Comparison of ENCODE assay signal across 19 cellular contexts in genomic region chr1:231274119-231274825, GRCh38. TPM values are rescaled to one million over a fixed set of nuclear protein-coding genes. Genes with fewer than 3 reads are reported as not detected.
A peak's percentile ranks its signal among the peaks of the same experiment; 100 is the strongest.
DNase-seq lines count a peak whose midpoint lies in the region; ATAC-seq and TF ChIP-seq lines count a peak whose summit lies in the region.
"Had no signal": no experiment of that assay in that cellular context is flagged by ENCODE, and none has a peak within 500 bp of the region (broad histone marks: within the 10 kb centered on the region; RNA-seq: fewer than 3 reads in every experiment).

No MANE protein-coding gene starts in this region.

- no peaks in the 10 kb centered on the region for H3K4me1 ChIP-seq in smooth muscle cell (ENCODE audit: low read depth)
- no peaks in the 10 kb centered on the region for H3K4me1 ChIP-seq in testis
- H3K4me1 ChIP-seq: A549, esophagus muscularis mucosa, SJSA1 had no signal

- TF ChIP-seq CTCF in smooth muscle cell (IDR thresholded peaks at IDR 0.05; ENCODE audit: borderline replicate concordance, insufficient read depth, poor library complexity, severe bottlenecking) = no peak
- TF ChIP-seq CTCF in chondrocyte (IDR thresholded peaks at IDR 0.05) = no peak
- no peak for TF ChIP-seq CTCF in testis (IDR thresholded peaks at IDR 0.05)

- DNase-seq in activated CD4-positive, alpha-beta T cell treated with anti-CD3 and anti-CD28 coated beads, Interleukin-2, amount 10 ng/mL, durations not matched to agents 7 days and 5 days = no peak
- no peak for DNase-seq in activated CD4-positive, alpha-beta T cell treated with anti-CD3 and anti-CD28 coated beads for 4 hours
- peak; percentile 12 for DNase-seq in Jurkat, Clone E6-1 (ENCODE audit: low read depth, low spot score)
- DNase-seq in activated naive CD8-positive, alpha-beta T cell treated with anti-CD3 and anti-CD28 coated beads, Interleukin-2, amount 10 ng/mL, durations not matched to agents 7 days and 5 days = no peak
- DNase-seq in smooth muscle cell (lab: John Stamatoyannopoulos, UW; ENCODE audit: unreplicated experiment) (no peak), chondrocyte (ENCODE audit: low spot score) (no peak), testis (no peak)
- DNase-seq: heart left ventricle, islet precursor cell, NCI-H1048, nucleus accumbens, PC-3 had no signal

- H3K36me3 ChIP-seq in smooth muscle cell (ENCODE audit: low read depth) = peaks cover 13% of the 10 kb centered on the region
- H3K36me3 ChIP-seq in testis (ENCODE audit: low read depth, missing control alignments) = no peaks in the 10 kb centered on the region

- peak; percentile 49 for ATAC-seq in activated naive CD8-positive, alpha-beta T cell treated with anti-CD3 and anti-CD28 coated beads, Interleukin-2, amount 10 ng/mL, durations not matched to agents 7 days and 5 days (ENCODE audit: low read depth)
- ATAC-seq in GM18520 (IDR thresholded peaks at IDR 0.05; ENCODE audit: unreplicated experiment) = no peak
- ATAC-seq: A549, heart left ventricle, PC-3, sciatic nerve had no signal

- H3K27ac Mint-ChIP-seq in activated CD4-positive, alpha-beta T cell treated with anti-CD3 and anti-CD28 coated beads, Interleukin-2, amount 10 ng/mL, durations not matched to agents 7 days and 5 days = peak overlapping the region; percentile 26
- H3K27ac Mint-ChIP-seq in activated naive CD8-positive, alpha-beta T cell treated with anti-CD3 and anti-CD28 coated beads, Interleukin-2, amount 10 ng/mL, durations not matched to agents 7 days and 5 days = peak overlapping the region; percentile 76
- H3K27ac Mint-ChIP-seq in chondrocyte (ENCODE audit: unreplicated experiment) = no peak overlapping the region

- H3K9ac ChIP-seq in smooth muscle cell (ENCODE audit: low read depth) = no peak overlapping the region
- H3K9ac ChIP-seq: KMS-11 had no signal

- no peak overlapping the region for H3K4me2 ChIP-seq in smooth muscle cell
- H3K4me2 ChIP-seq: A549, KMS-11 had no signal

- no peaks in the 10 kb centered on the region for H3K27me3 Mint-ChIP-seq in activated CD4-positive, alpha-beta T cell treated with anti-CD3 and anti-CD28 coated beads, Interleukin-2, amount 10 ng/mL, durations not matched to agents 7 days and 5 days
- no peaks in the 10 kb centered on the region for H3K27me3 Mint-ChIP-seq in activated naive CD8-positive, alpha-beta T cell treated with anti-CD3 and anti-CD28 coated beads, Interleukin-2, amount 10 ng/mL, durations not matched to agents 7 days and 5 days
- H3K27me3 Mint-ChIP-seq in chondrocyte (ENCODE audit: low read depth) = no peaks in the 10 kb centered on the region

- peaks cover 63% of the 10 kb centered on the region for H3K36me3 Mint-ChIP-seq in activated CD4-positive, alpha-beta T cell treated with anti-CD3 and anti-CD28 coated beads, Interleukin-2, amount 10 ng/mL, durations not matched to agents 7 days and 5 days (ENCODE audit: low read depth)
- peaks cover 58% of the 10 kb centered on the region for H3K36me3 Mint-ChIP-seq in activated naive CD8-positive, alpha-beta T cell treated with anti-CD3 and anti-CD28 coated beads, Interleukin-2, amount 10 ng/mL, durations not matched to agents 7 days and 5 days
- H3K36me3 Mint-ChIP-seq in chondrocyte (ENCODE audit: low read depth) = peaks cover 49% of the 10 kb centered on the region

- H3K4me3 Mint-ChIP-seq in activated CD4-positive, alpha-beta T cell treated with anti-CD3 and anti-CD28 coated beads, Interleukin-2, amount 10 ng/mL, durations not matched to agents 7 days and 5 days = no peak overlapping the region
- H3K4me3 Mint-ChIP-seq in activated naive CD8-positive, alpha-beta T cell treated with anti-CD3 and anti-CD28 coated beads, Interleukin-2, amount 10 ng/mL, durations not matched to agents 7 days and 5 days = no peak overlapping the region
- no peak overlapping the region for H3K4me3 Mint-ChIP-seq in chondrocyte (ENCODE audit: unreplicated experiment)

- no peaks in the 10 kb centered on the region for H3K9me3 ChIP-seq in smooth muscle cell (replicated peaks; ENCODE audit: low read depth)
- no peaks in the 10 kb centered on the region for H3K9me3 ChIP-seq in testis
- H3K9me3 ChIP-seq: A549, esophagus muscularis mucosa, heart left ventricle, SJSA1 had no signal

- peaks cover 32% of the 10 kb centered on the region for H3K4me1 Mint-ChIP-seq in activated CD4-positive, alpha-beta T cell treated with anti-CD3 and anti-CD28 coated beads, Interleukin-2, amount 10 ng/mL, durations not matched to agents 7 days and 5 days
- H3K4me1 Mint-ChIP-seq in activated naive CD8-positive, alpha-beta T cell treated with anti-CD3 and anti-CD28 coated beads, Interleukin-2, amount 10 ng/mL, durations not matched to agents 7 days and 5 days = peaks cover 28% of the 10 kb centered on the region
- H3K4me1 Mint-ChIP-seq in chondrocyte (ENCODE audit: low read depth) = peaks cover 23% of the 10 kb centered on the region

- no peaks in the 10 kb centered on the region for H3K9me3 Mint-ChIP-seq in activated CD4-positive, alpha-beta T cell treated with anti-CD3 and anti-CD28 coated beads, Interleukin-2, amount 10 ng/mL, durations not matched to agents 7 days and 5 days
- no peaks in the 10 kb centered on the region for H3K9me3 Mint-ChIP-seq in activated naive CD8-positive, alpha-beta T cell treated with anti-CD3 and anti-CD28 coated beads, Interleukin-2, amount 10 ng/mL, durations not matched to agents 7 days and 5 days
- H3K9me3 Mint-ChIP-seq in chondrocyte (ENCODE audit: low read depth) = no peaks in the 10 kb centered on the region

- no peak overlapping the region for H3K4me3 ChIP-seq in Jurkat, Clone E6-1 (ENCODE audit: low read length)
- H3K4me3 ChIP-seq in smooth muscle cell = no peak overlapping the region
- no peak overlapping the region for H3K4me3 ChIP-seq in testis
- H3K4me3 ChIP-seq: A549, cardiac muscle cell, esophagus muscularis mucosa, heart left ventricle, SJSA1 had no signal

- TF ChIP-seq POLR2A in testis (IDR thresholded peaks at IDR 0.05) = no peak

- POLR2A ChIA-PET in activated CD4-positive, alpha-beta T cell treated with anti-CD3 and anti-CD28 coated beads, Interleukin-2, amount 10 ng/mL, durations not matched to agents 7 days and 5 days (lab: Charles Lee) = no interaction called here
- POLR2A ChIA-PET in activated naive CD8-positive, alpha-beta T cell treated with anti-CD3 and anti-CD28 coated beads, Interleukin-2, amount 10 ng/mL, durations not matched to agents 7 days and 5 days (lab: Charles Lee) = interaction anchor here (1.3 kb wide), 1 partner anchor 41 kb away, joined by 3 read pairs; no protein-coding TSS in a partner anchor

- H2AFZ ChIP-seq in smooth muscle cell (ENCODE audit: low read depth) = no peak overlapping the region

- no peaks in the 10 kb centered on the region for H3F3A ChIP-seq in smooth muscle cell (ENCODE audit: low read depth)

- no peaks in the 10 kb centered on the region for H3K79me2 ChIP-seq in smooth muscle cell (ENCODE audit: low read depth)

- 85% methylated on average over 8 of the region's 8 CpGs for WGBS in smooth muscle cell (ENCODE audit: low lambda C conversion rate)
- WGBS in testis, 2 donors = 83 to 85% methylated on average over 8 of the region's 8 CpGs

- H3K27ac ChIP-seq in smooth muscle cell (ENCODE audit: low read depth) = peak overlapping the region; percentile 14
- no peak overlapping the region for H3K27ac ChIP-seq in testis
- H3K27ac ChIP-seq: A549, cardiac muscle cell, esophagus muscularis mucosa, heart left ventricle, KMS-11, SJSA1 had no signal

- intact Hi-C loops in testis (cut with DNase I; ENCODE audit: low total_unique reads) = no loop called here

- no peaks in the 10 kb centered on the region for H3K27me3 ChIP-seq in smooth muscle cell (ENCODE audit: low read depth)
- H3K27me3 ChIP-seq in testis = no peaks in the 10 kb centered on the region
- H3K27me3 ChIP-seq: cardiac muscle cell, esophagus muscularis mucosa, heart left ventricle, SJSA1 had no signal

- CTCF ChIA-PET in activated CD4-positive, alpha-beta T cell treated with anti-CD3 and anti-CD28 coated beads, Interleukin-2, amount 10 ng/mL, durations not matched to agents 7 days and 5 days (lab: Charles Lee) = interaction anchor here (0.5 to 1.2 kb wide), 3 partner anchors 10 to 59 kb away, joined by 3 read pairs; no protein-coding TSS in a partner anchor

- H4K20me1 ChIP-seq in smooth muscle cell (ENCODE audit: low read depth) = no peaks in the 10 kb centered on the region

RNA-seq across cellular contexts. Expression of gene GNPAT, which starts 33.3 kb away (rescaled TPM):
- 10 to 100 TPM; 38.6 to 40.1 TPM for total RNA-seq in activated CD4-positive, alpha-beta T cell treated with anti-CD3 and anti-CD28 coated beads, Interleukin-2, amount 10 ng/mL, durations not matched to agents 7 days and 5 days
- polyA plus RNA-seq in Jurkat, Clone E6-1 (2012; ENCODE audit: insufficient read depth, insufficient read length) = 64.2 TPM
- 10 to 100 TPM; 38.4 to 38.9 TPM for total RNA-seq in activated naive CD8-positive, alpha-beta T cell treated with anti-CD3 and anti-CD28 coated beads, Interleukin-2, amount 10 ng/mL, durations not matched to agents 7 days and 5 days
- total RNA-seq in smooth muscle cell (45.8 and 66.3 TPM in 2 replicates), chondrocyte (37.6 to 43.2 TPM (median 37.9 TPM) in 3 replicates), testis (10 to 100 TPM; 35.0 to 43.5 TPM)
- polyA plus RNA-seq in smooth muscle cell (39.8 and 43.9 TPM in 2 replicates), testis (ENCODE audit: insufficient read depth, low read depth, low replicate concordance) (71.9 TPM)
